8 cellular contexts compared by ENCODE assay signal in genomic region chr20:31717478-31717946, GRCh38. TPM values are rescaled to one million over a fixed set of nuclear protein-coding genes. Genes with fewer than 3 reads are reported as not detected.
DNase-seq lines count a peak whose midpoint lies in the region; ATAC-seq and TF ChIP-seq lines count a peak whose summit lies in the region.

No MANE protein-coding gene starts in this region.

- H3K4me1 Mint-ChIP-seq in activated CD4-positive, alpha-beta T cell treated with anti-CD3 and anti-CD28 coated beads for 36 hours = peaks cover 53% of the 10 kb centered on the region
- peaks cover 77% of the 10 kb centered on the region for H3K4me1 Mint-ChIP-seq in MCF 10A (ENCODE audit: insufficient read depth, unreplicated experiment)
- peaks cover 74% of the 10 kb centered on the region for H3K4me1 Mint-ChIP-seq in progenitor cell of endocrine pancreas (ENCODE audit: low read depth)

- peaks cover 98% of the 10 kb centered on the region for H3K36me3 Mint-ChIP-seq in activated CD4-positive, alpha-beta T cell treated with anti-CD3 and anti-CD28 coated beads for 36 hours (ENCODE audit: low read depth)
- peaks cover 87% of the 10 kb centered on the region for H3K36me3 Mint-ChIP-seq in MCF 10A (ENCODE audit: insufficient read depth, unreplicated experiment)
- H3K36me3 Mint-ChIP-seq in progenitor cell of endocrine pancreas (ENCODE audit: insufficient read depth) = peaks cover 46% of the 10 kb centered on the region

- CTCF ChIA-PET in activated CD4-positive, alpha-beta T cell treated with anti-CD3 and anti-CD28 coated beads for 36 hours (lab: Charles Lee) = interaction anchor here (0.8 to 3.0 kb wide), 11 partner anchors 11 to 157 kb away, joined by 3 to 13 read pairs (median 3); partner anchors contain the start of gene ID1
- CTCF ChIA-PET in MCF 10A (lab: Yijun Ruan, JAX) = interaction anchor here (1.1 to 16.0 kb wide), 5 partner anchors 12 to 155 kb away, joined by 3 to 626 read pairs (median 27); no protein-coding TSS in a partner anchor

- H3K9me3 Mint-ChIP-seq in activated CD4-positive, alpha-beta T cell treated with anti-CD3 and anti-CD28 coated beads for 36 hours (ENCODE audit: low read depth) = no peaks in the 10 kb centered on the region
- H3K9me3 Mint-ChIP-seq in MCF 10A (ENCODE audit: unreplicated experiment) = no peaks in the 10 kb centered on the region
- no peaks in the 10 kb centered on the region for H3K9me3 Mint-ChIP-seq in progenitor cell of endocrine pancreas (ENCODE audit: low read depth)

- no peaks in the 10 kb centered on the region for H3K27me3 Mint-ChIP-seq in activated CD4-positive, alpha-beta T cell treated with anti-CD3 and anti-CD28 coated beads for 36 hours
- H3K27me3 Mint-ChIP-seq in MCF 10A (ENCODE audit: insufficient read depth, unreplicated experiment) (no peaks in the 10 kb centered on the region), progenitor cell of endocrine pancreas (no peaks in the 10 kb centered on the region)

- BruUV-seq in MCF 10A (replicated peaks; lab: Mats Ljungman, UMichigan) = no TSS peak

- peak; percentile 38 for DNase-seq in activated CD4-positive, alpha-beta T cell treated with anti-CD3 and anti-CD28 coated beads for 36 hours
- no peak for DNase-seq in activated CD4-positive, alpha-beta T cell treated with anti-CD3 and anti-CD28 coated beads for 1 hour
- no peak for DNase-seq in MCF 10A (ENCODE audit: unreplicated experiment)
- no peak for DNase-seq in progenitor cell of endocrine pancreas (ENCODE audit: low spot score, unreplicated experiment)
- DNase-seq in posterior vena cava (ENCODE audit: low spot score) = no peak
- DNase-seq in COLO668 (lab: John Stamatoyannopoulos, UW; ENCODE audit: unreplicated experiment) = no peak

- POLR2A ChIA-PET in activated CD4-positive, alpha-beta T cell treated with anti-CD3 and anti-CD28 coated beads for 36 hours (lab: Charles Lee) = no interaction called here
- POLR2A ChIA-PET in MCF 10A (lab: Yijun Ruan, JAX) = interaction anchor here (1.1 to 13.2 kb wide), 7 partner anchors 8 to 112 kb away, joined by 4 to 491 read pairs (median 31); partner anchors contain the start of genes ID1 and TPX2

- H3K4me3 Mint-ChIP-seq in activated CD4-positive, alpha-beta T cell treated with anti-CD3 and anti-CD28 coated beads for 36 hours = peak overlapping the region; percentile 97
- H3K4me3 Mint-ChIP-seq in MCF 10A (ENCODE audit: unreplicated experiment) = peak overlapping the region; percentile 60
- H3K4me3 Mint-ChIP-seq in progenitor cell of endocrine pancreas (ENCODE audit: low read depth) = peak overlapping the region; percentile 56

- intact Hi-C loops in activated CD4-positive, alpha-beta T cell treated with anti-CD3 and anti-CD28 coated beads for 36 hours (cut with DNase I, micrococcal nuclease) = loop anchor here (1.0 kb wide), 3 partner anchors 18 to 112 kb away; partner anchors contain the start of gene ID1 (in 1 of the 2)
- intact Hi-C loops in MCF 10A (cut with micrococcal nuclease) (no loop called here), posterior vena cava (cut with DNase I) (no loop called here)

- peak overlapping the region; percentile 94 for H3K27ac Mint-ChIP-seq in activated CD4-positive, alpha-beta T cell treated with anti-CD3 and anti-CD28 coated beads for 36 hours
- H3K27ac Mint-ChIP-seq in MCF 10A (ENCODE audit: low read depth, unreplicated experiment) = peak overlapping the region; percentile 39
- peak overlapping the region; percentile 73 for H3K27ac Mint-ChIP-seq in progenitor cell of endocrine pancreas

- ATAC-seq in activated CD4-positive, alpha-beta T cell treated with anti-CD3 and anti-CD28 coated beads for 36 hours = peak; percentile 55
- ATAC-seq in HG03354 (IDR thresholded peaks at IDR 0.05; ENCODE audit: poor library complexity, severe bottlenecking, unreplicated experiment) (peak; percentile 40), esophagus mucosa (no peak)

- no peak for TF ChIP-seq CTCF in MCF 10A (IDR thresholded peaks at IDR 0.05; ENCODE audit: unreplicated experiment)
- TF ChIP-seq CTCF in progenitor cell of endocrine pancreas (IDR thresholded peaks at IDR 0.05; ENCODE audit: unreplicated experiment) = no peak

RNA-seq across cellular contexts. Expression of gene BCL2L1, which starts 5.2 kb away (rescaled TPM):
- total RNA-seq in activated CD4-positive, alpha-beta T cell treated with anti-CD3 and anti-CD28 coated beads for 36 hours = 100 to 1,000 TPM; 107 to 121 TPM
- total RNA-seq in MCF 10A (2022) (139 and 156 TPM in 2 replicates), progenitor cell of endocrine pancreas (130 and 136 TPM in 2 replicates), posterior vena cava (10 to 100 TPM; 65.4 to 76.0 TPM), esophagus mucosa (76.6 TPM)

RNA-seq across cellular contexts. Expression of gene TPX2, which starts 21.6 kb away (rescaled TPM):
- 100 to 1,000 TPM; 137 to 179 TPM for total RNA-seq in activated CD4-positive, alpha-beta T cell treated with anti-CD3 and anti-CD28 coated beads for 36 hours
- 45.3 and 79.6 TPM in 2 replicates for total RNA-seq in MCF 10A (2022)
- total RNA-seq in progenitor cell of endocrine pancreas = 71.9 and 77.0 TPM in 2 replicates
- total RNA-seq in posterior vena cava = under 1 TPM; 0.76 to 0.88 TPM
- 32.6 TPM for total RNA-seq in esophagus mucosa

Comparison
In these comparisons a context has a peak if more than half of its experiments do, and no peak if none do; other contexts are left out.
1. H3K27ac Mint-ChIP-seq: peak in every context shown above with its lines; median percentile 94 in activated CD4-positive, alpha-beta T cell treated with anti-CD3 and anti-CD28 coated beads for 36 hours; 73 in progenitor cell of endocrine pancreas; 39 in MCF 10A.
2. RNA of gene TPX2, which starts 21.6 kb away (total RNA-seq): 137 to 179 TPM in activated CD4-positive, alpha-beta T cell treated with anti-CD3 and anti-CD28 coated beads for 36 hours, 45.3 to 79.6 TPM in MCF 10A, 71.9 to 77.0 TPM in progenitor cell of endocrine pancreas and 32.6 TPM in esophagus mucosa (single experiment); 0.76 to 0.88 TPM in posterior vena cava; every median in the first group is over 10 times any median in the second.
3. intact Hi-C loops: an anchor here in activated CD4-positive, alpha-beta T cell treated with anti-CD3 and anti-CD28 coated beads for 36 hours (1.0 kb wide); none called in MCF 10A and posterior vena cava.
4. Peak in every context shown above with its lines, with median percentiles within 50 percentile points of each other: H3K4me3 Mint-ChIP-seq.